In genomic region chr5:131068893-131069643, GRCh38 we compare ENCODE assay signal across 8 cellular contexts.
DNase-seq lines count a peak whose midpoint lies in the region; ATAC-seq, FAIRE-seq and TF ChIP-seq lines count a peak whose summit lies in the region.

No MANE protein-coding gene starts in this region.

- no peak overlapping the region for H3K4me2 ChIP-seq in mesenchymal stem cell (ENCODE audit: low read length, poor library complexity, severe bottlenecking)
- no peak overlapping the region for H3K4me2 ChIP-seq in HepG2 (ENCODE audit: low read depth, low read length)

- no peaks in the 10 kb centered on the region for H3K27me3 ChIP-seq in mesenchymal stem cell (ENCODE audit: control insufficient read depth in 1 of 2, insufficient read depth in 1 of 2, low read length in 2 of 2)
- no peaks in the 10 kb centered on the region for H3K27me3 ChIP-seq in HepG2 (ENCODE audit: control insufficient read depth in 1 of 2, insufficient read depth in 2 of 2, low read length in 2 of 2)

- H3K23ac ChIP-seq in mesenchymal stem cell (ENCODE audit: low read length in 2 of 2) = no peak overlapping the region

- no peak overlapping the region for H3K14ac ChIP-seq in mesenchymal stem cell (ENCODE audit: low read length in 2 of 2)

- H2BK5ac ChIP-seq in mesenchymal stem cell (ENCODE audit: low read depth, low read length, poor library complexity, severe bottlenecking) = no peak overlapping the region

- intact Hi-C loops in HepG2 (cut with micrococcal nuclease; ENCODE audit: unreplicated experiment) = no loop called here

- no TSS peak for BruUV-seq in HepG2 (replicated peaks; lab: Mats Ljungman, UMichigan)

- H3K79me1 ChIP-seq in mesenchymal stem cell (replicated peaks; ENCODE audit: low read length, poor library complexity, severe bottlenecking) = no peaks in the 10 kb centered on the region

- H2AK5ac ChIP-seq in mesenchymal stem cell (ENCODE audit: low read length, severe bottlenecking) = no peak overlapping the region

- no peak overlapping the region for H3K4ac ChIP-seq in mesenchymal stem cell (ENCODE audit: low read depth in 1 of 2, low read length in 2 of 2)

- in situ Hi-C loops in HepG2 (cut with HindIII; ENCODE audit: extremely low pct_ligation_motif_present, low pct_unique_long_range_greater_than_20kb) = no loop called here

- H2BK15ac ChIP-seq in mesenchymal stem cell (ENCODE audit: low read depth, poor library complexity, severe bottlenecking) = no peak overlapping the region

- H3K27ac ChIP-seq in angular gyrus (ENCODE audit: low read depth, low read length) (peak overlapping the region; percentile 69), mesenchymal stem cell (ENCODE audit: low read length, poor library complexity, severe bottlenecking) (no peak overlapping the region), HepG2 (ENCODE audit: extremely low read length, insufficient read depth, low read length) (no peak overlapping the region)

- no peak overlapping the region for H2BK12ac ChIP-seq in mesenchymal stem cell (ENCODE audit: low read length in 2 of 2)

- no peak overlapping the region for H4K8ac ChIP-seq in mesenchymal stem cell (ENCODE audit: low read length)

- ATAC-seq in GM18499 (IDR thresholded peaks at IDR 0.05; ENCODE audit: insufficient read depth, unreplicated experiment) (peak; percentile 96), HepG2 (no peak)

- TF ChIP-seq CTCF in HepG2 (CRISPR knock-in tag; IDR thresholded peaks at IDR 0.05) = no peak

- TF ChIP-seq POLR2A in HepG2 (IDR thresholded peaks at IDR 0.05; ENCODE audit: insufficient read depth in 1 of 2, low read depth in 2 of 2, low read length in 2 of 2) = no peak

- H3K4me3 ChIP-seq in mesenchymal stem cell (ENCODE audit: insufficient read depth in 1 of 2, low read depth in 1 of 2, low read length in 2 of 2) (no peak overlapping the region), HepG2 (replicated peaks in 1 of 3; ENCODE audit: insufficient read depth in 1 of 3, low read depth in 2 of 3, low read length in 3 of 3) (no peak overlapping the region)

- POLR2A ChIA-PET in HepG2 (lab: Yijun Ruan, JAX) = no interaction called here

- no peak for TF ChIP-seq RAD21 in HepG2 (CRISPR knock-in tag; IDR thresholded peaks at IDR 0.05)

- no peaks in the 10 kb centered on the region for H4K20me1 ChIP-seq in HepG2 (ENCODE audit: insufficient read depth, low read length)

- H3K4me1 ChIP-seq in mesenchymal stem cell (ENCODE audit: control insufficient read depth, insufficient read depth, low read depth, low read length) = no peaks in the 10 kb centered on the region
- H3K4me1 ChIP-seq in HepG2 (ENCODE audit: insufficient read depth, low read length) = no peaks in the 10 kb centered on the region

- no peak for FAIRE-seq in HepG2 (lab: Jason Lieb, UNC)

- H3K79me2 ChIP-seq in HepG2 (ENCODE audit: insufficient read depth, low read length) = no peaks in the 10 kb centered on the region

- TF ChIP-seq EP300 in HepG2 (IDR thresholded peaks at IDR 0.05; ENCODE audit: low read depth in 2 of 2, low read length in 2 of 2) (no peak), HepG2 (CRISPR knock-in tag; IDR thresholded peaks at IDR 0.05; ENCODE audit: borderline replicate concordance) (no peak)

- 65% methylated on average over 2 of the region's 2 CpGs for WGBS in mesenchymal stem cell
- 3% methylated on average over 2 of the region's 2 CpGs for WGBS in HepG2 (ENCODE audit: low lambda C conversion rate)

- H3K9ac ChIP-seq in mesenchymal stem cell (ENCODE audit: low read length) = no peak overlapping the region
- no peak overlapping the region for H3K9ac ChIP-seq in HepG2 (ENCODE audit: insufficient read depth, low read depth, low read length)

- H4K91ac ChIP-seq in mesenchymal stem cell (ENCODE audit: low read length) = no peak overlapping the region

- DNase-seq in H4 (ENCODE audit: low spot score) = peak; percentile 9
- peak; percentile 64 for DNase-seq in RPMI8226
- peak; percentile 37 to 42 for DNase-seq in stimulated activated CD4-positive, alpha-beta T cell treated with anti-CD3 and anti-CD28 coated beads, Interleukin-2, amount 100 ng/mL, for 24 hours
- DNase-seq in mesenchymal stem cell = no peak
- no peak for DNase-seq in HepG2 (ENCODE audit: low spot score)
- no peak for DNase-seq in hepatic stellate cell (ENCODE audit: low spot score)

- CTCF ChIA-PET in HepG2 (lab: Yijun Ruan, JAX; ENCODE audit: low intra/inter-chr PET ratio, low total read pairs) = no interaction called here

- H2AFZ ChIP-seq in mesenchymal stem cell (ENCODE audit: low read depth, low read length) = no peak overlapping the region
- H2AFZ ChIP-seq in HepG2 (ENCODE audit: low read length) = no peak overlapping the region

- H3K9me3 ChIP-seq in mesenchymal stem cell (ENCODE audit: control insufficient read depth, low read length) (peaks cover 6% of the 10 kb centered on the region), HepG2 (ENCODE audit: low read length) (no peaks in the 10 kb centered on the region)

- no peaks in the 10 kb centered on the region for H3K36me3 ChIP-seq in mesenchymal stem cell (ENCODE audit: control insufficient read depth in 1 of 2, insufficient read depth in 2 of 2, low read depth in 1 of 2, low read length in 2 of 2)
- no peaks in the 10 kb centered on the region for H3K36me3 ChIP-seq in HepG2 (replicated peaks in 1 of 2; ENCODE audit: control insufficient read depth in 1 of 2, insufficient read depth in 2 of 2, low read length in 2 of 2)

- H3K18ac ChIP-seq in mesenchymal stem cell (ENCODE audit: low read depth in 1 of 2, low read length in 2 of 2) = no peak overlapping the region

- H2BK120ac ChIP-seq in mesenchymal stem cell (ENCODE audit: low read depth, low read length) = no peak overlapping the region

TF ChIP-seq in HepG2, 621 proteins besides CTCF, POLR2A, EP300 and RAD21:
- TF ChIP-seq HNRNPUL1 (IDR thresholded peaks at IDR 0.05; ENCODE audit: low read depth, low read length) = no peak
TF ChIP-seq in HepG2: peak in this region for 0.

Comparison
In these comparisons a context has a peak if more than half of its experiments do, and no peak if none do; other contexts are left out.
1. DNase-seq: peak in H4 (single experiment), RPMI8226 (single experiment) and stimulated activated CD4-positive, alpha-beta T cell treated with anti-CD3 and anti-CD28 coated beads, Interleukin-2, amount 100 ng/mL, for 24 hours (2 of 2); none in mesenchymal stem cell (single experiment), HepG2 (single experiment) and hepatic stellate cell (single experiment).